Comparison of ENCODE assay signal across 26 cellular contexts in the genomic region with DNA sequence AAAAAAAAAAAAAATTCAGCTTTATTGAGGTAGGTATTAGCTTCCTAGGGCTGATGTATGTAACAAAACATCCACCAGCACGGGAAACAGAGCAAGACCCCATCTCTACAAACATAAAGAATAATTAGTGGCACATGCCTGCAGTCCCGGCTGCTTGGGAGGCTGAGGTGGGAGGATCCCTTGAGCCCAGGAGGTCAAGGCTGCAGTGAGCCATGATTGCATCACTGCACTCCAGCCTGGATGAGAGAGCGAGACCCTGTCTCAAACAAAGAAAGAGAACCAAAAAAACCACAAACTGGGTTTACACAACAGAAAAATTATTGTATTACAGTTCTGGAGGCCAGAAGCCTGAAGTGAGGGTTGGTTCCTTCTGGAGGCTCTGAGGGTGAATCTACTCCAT. TPM values are rescaled to one million over a fixed set of nuclear protein-coding genes. Genes with fewer than 3 reads are reported as not detected.
"Had no signal": no experiment of that assay in that cellular context is flagged by ENCODE, and none has a peak within 500 bp of the region (broad histone marks: within the 10 kb centered on the region; RNA-seq: fewer than 3 reads in every experiment).

No MANE protein-coding gene starts in this region.

- H3K4me3 ChIP-seq: esophagus muscularis mucosa, gastrocnemius medialis, heart right ventricle, psoas muscle, spleen, tibial nerve, upper lobe of right lung, vagina had no signal

- DNase-seq: effector memory CD8-positive, alpha-beta T cell; gastrocnemius medialis; heart right ventricle; hypothalamus; kidney glomerular epithelial cell; mesendoderm; naive B cell; psoas muscle; retina; spleen; stimulated activated CD4-positive, alpha-beta T cell treated with anti-CD3 and anti-CD28 coated beads, Interleukin-15, amount 100 ng/mL, for 24 hours; stimulated activated CD4-positive, alpha-beta T cell treated with anti-CD3 and anti-CD28 coated beads, Interleukin-1b, Interleukin-23, amount 100 ng/mL, for 48 hours; stimulated activated CD4-positive, alpha-beta T cell treated with anti-CD3 and anti-CD28 coated beads, Interleukin-4, amount 100 ng/mL, for 24 hours; upper lobe of right lung had no signal

- H3K36me3 ChIP-seq: esophagus muscularis mucosa, gastrocnemius medialis, heart right ventricle, spleen, tibial nerve, upper lobe of right lung, vagina had no signal

- H3K9me3 ChIP-seq: esophagus muscularis mucosa, gastrocnemius medialis, heart right ventricle, psoas muscle, spleen, tibial nerve, upper lobe of right lung, vagina had no signal

- H3K4me3 Mint-ChIP-seq: effector memory CD8-positive, alpha-beta T cell; naive B cell; nephron; stimulated activated memory B cell treated with anti-CD40 and anti-IgM and Interleukin-4, amounts not matched to agents 10 μg/mL and 1 μg/mL and 100 μg/mL, for 72 hours; stimulated activated naive CD8-positive, alpha-beta T cell treated with anti-CD3 and anti-CD28 coated beads, Interleukin-15, Interleukin-2, amounts not matched to agents 100 ng/mL and 50 ng/mL, for 24 hours had no signal

- H3K27ac ChIP-seq: epithelial cell of prostate, esophagus muscularis mucosa, gastrocnemius medialis, heart right ventricle, psoas muscle, spleen, tibial nerve, upper lobe of right lung, vagina had no signal

- ATAC-seq: effector memory CD8-positive, alpha-beta T cell; gastrocnemius medialis; heart right ventricle; psoas muscle; sciatic nerve; stimulated activated memory B cell treated with anti-CD40 and anti-IgM and Interleukin-4, amounts not matched to agents 10 μg/mL and 1 μg/mL and 100 μg/mL, for 72 hours; upper lobe of right lung had no signal

- H3K9me3 Mint-ChIP-seq: effector memory CD8-positive, alpha-beta T cell; nephron; stimulated activated memory B cell treated with anti-CD40 and anti-IgM and Interleukin-4, amounts not matched to agents 10 μg/mL and 1 μg/mL and 100 μg/mL, for 72 hours; stimulated activated naive CD8-positive, alpha-beta T cell treated with anti-CD3 and anti-CD28 coated beads, Interleukin-15, Interleukin-2, amounts not matched to agents 100 ng/mL and 50 ng/mL, for 24 hours had no signal

- H3K27ac Mint-ChIP-seq: effector memory CD8-positive, alpha-beta T cell; naive B cell; nephron; stimulated activated memory B cell treated with anti-CD40 and anti-IgM and Interleukin-4, amounts not matched to agents 10 μg/mL and 1 μg/mL and 100 μg/mL, for 72 hours; stimulated activated naive CD8-positive, alpha-beta T cell treated with anti-CD3 and anti-CD28 coated beads, Interleukin-15, Interleukin-2, amounts not matched to agents 100 ng/mL and 50 ng/mL, for 24 hours had no signal

- H3K36me3 Mint-ChIP-seq: naive B cell; stimulated activated memory B cell treated with anti-CD40 and anti-IgM and Interleukin-4, amounts not matched to agents 10 μg/mL and 1 μg/mL and 100 μg/mL, for 72 hours had no signal

- FAIRE-seq: islet of Langerhans had no signal

RNA-seq across cellular contexts. Expression of a gene that starts 5.6 kb away (rescaled TPM):
- total RNA-seq: heart right ventricle, lung microvascular endothelial cell, psoas muscle, skeletal muscle tissue, temporal lobe, tibial nerve had no signal
